Comparison of ENCODE assay signal across 8 cellular contexts in genomic region chr9:99105152-99106043, GRCh38. TPM values are rescaled to one million over a fixed set of nuclear protein-coding genes. Genes with fewer than 3 reads are reported as not detected.
DNase-seq lines count a peak whose midpoint lies in the region; TF ChIP-seq lines count a peak whose summit lies in the region.

No MANE protein-coding gene starts in this region.

- WGBS in lower leg skin, 2 donors = 0 to 1% methylated on average over 31 to 56 of the region's 118 CpGs

- H3K4me3 ChIP-seq in dorsolateral prefrontal cortex = peak overlapping the region; percentile 54 to 88 (median 79)
- H3K4me3 ChIP-seq in lower leg skin (ENCODE audit: low read depth, poor library complexity, severe bottlenecking) = peak overlapping the region; percentile 57

- DNase-seq in DMS53 (lab: John Stamatoyannopoulos, UW) (peak; percentile 81), DMS53 treated with DMSO at 0.1 percent for 48 hours (lab: John Stamatoyannopoulos, UW; ENCODE audit: unreplicated experiment) (no peak), H4 (ENCODE audit: low spot score) (peak; percentile 14), dorsolateral prefrontal cortex (peak in 5 of 10 donors; percentile 30 to 67 (median 45)), lower leg skin (ENCODE audit: low spot score in 2 of 2) (peak; percentile 69 to 95)
- peak; percentile 29 to 39 for DNase-seq in activated CD4-positive, alpha-beta T cell treated with anti-CD3 and anti-CD28 coated beads for 4 hours
- DNase-seq in stimulated activated CD8-positive, alpha-beta memory T cell treated with anti-CD3 and anti-CD28 coated beads, Interleukin-4, amount 100 ng/mL, for 48 hours = peak; percentile 59

- TF ChIP-seq POLR2A in lower leg skin (IDR thresholded peaks at IDR 0.05) = no peak

- no peaks in the 10 kb centered on the region for H3K27me3 ChIP-seq in dorsolateral prefrontal cortex

- peak overlapping the region; percentile 57 for H3K27ac ChIP-seq in KOPT-K1 (ENCODE audit: low read depth, low read length, poor library complexity, severe bottlenecking)
- H3K27ac ChIP-seq in dorsolateral prefrontal cortex = peak overlapping the region in 50 of 59 donors; percentile 4 to 90 (median 70)

- no peaks in the 10 kb centered on the region for H3K9me3 ChIP-seq in KOPT-K1 (ENCODE audit: insufficient read depth, low read length, poor library complexity, severe bottlenecking)

- no peaks in the 10 kb centered on the region for H3K36me3 ChIP-seq in KOPT-K1 (ENCODE audit: insufficient read depth, low read length)

- TF ChIP-seq CTCF in dorsolateral prefrontal cortex (IDR thresholded peaks at IDR 0.05 in 54 of 56, conservative IDR thresholded peaks at IDR 0.05 in 2 of 56; ENCODE audit: low read depth in 1 of 56, partially characterized antibody in 56 of 56) (peak in 2 of 56 donors; percentile 2 to 15), lower leg skin (IDR thresholded peaks at IDR 0.05) (no peak)

- intact Hi-C loops in dorsolateral prefrontal cortex (cut with DNase I) = loop anchor here in 1 of 2 donors (10.0 kb wide), 2 partner anchors 131 to 311 kb away; partner anchors contain the start of gene ANKS6
- intact Hi-C loops in lower leg skin (cut with DNase I; ENCODE audit: low total_unique reads) = no loop called here

RNA-seq across cellular contexts. Expression of gene TGFBR1, which starts 0.5 kb away (rescaled TPM):
- 31.7 and 35.7 TPM in 2 replicates for total RNA-seq in H4 (2014; rRNA removed; shearing (Covaris generic))
- total RNA-seq in dorsolateral prefrontal cortex = 10 to 100 TPM in 119 of 120 experiments, 1 to 10 TPM in 1; 9.7 to 58.1 (median 21.3) TPM
- total RNA-seq in lower leg skin = 10 to 100 TPM; 10.1 to 23.3 (median 16.0) TPM
